ENCODE assay signal across 16 cellular contexts in genomic region chr10:120972259-120972658, GRCh38.
DNase-seq lines count a peak whose midpoint lies in the region; ATAC-seq and TF ChIP-seq lines count a peak whose summit lies in the region.
"Had no signal": no experiment of that assay in that cellular context is flagged by ENCODE, and none has a peak within 500 bp of the region (broad histone marks: within the 10 kb centered on the region; RNA-seq: fewer than 3 reads in every experiment).

No MANE protein-coding gene starts in this region.

- CTCF ChIA-PET in SK-N-SH (lab: Yijun Ruan, JAX), result no interaction called here

- no peak for DNase-seq in SK-N-SH
- DNase-seq in NCI-H446 treated with DMSO at 0.1 percent for 48 hours (lab: John Stamatoyannopoulos, UW), result peak; percentile 52
- no peak for DNase-seq in lower lobe of right lung
- no peak for DNase-seq in GM13977 (ENCODE audit: low spot score)
- DNase-seq: 8988T; ACHN; BE2C; C1 segment of cervical spinal cord; Calu3; CD4-positive, alpha-beta memory T cell; CD4-positive, CD25-positive, alpha-beta regulatory T cell; CD8-positive, alpha-beta memory T cell; GF-D8 had no signal

- no peak overlapping the region for H2AFZ ChIP-seq in SK-N-SH (ENCODE audit: low read depth)

- H3K4me1 ChIP-seq in SK-N-SH (ENCODE audit: control insufficient read depth in 1 of 2, insufficient read depth in 2 of 2, low read depth in 1 of 2, low read length in 1 of 2) (no peaks in the 10 kb centered on the region), lower lobe of right lung (peaks cover 12% of the 10 kb centered on the region)
- H3K4me1 ChIP-seq: BE2C had no signal

- TF ChIP-seq RAD21 in SK-N-SH (IDR thresholded peaks at IDR 0.05; ENCODE audit: low read length), result no peak

- no peaks in the 10 kb centered on the region for H3K27me3 ChIP-seq in SK-N-SH (ENCODE audit: insufficient read depth)
- H3K27me3 ChIP-seq in lower lobe of right lung (ENCODE audit: low read depth), result peaks cover 19% of the 10 kb centered on the region
- H3K27me3 ChIP-seq: BE2C had no signal

- H3K36me3 ChIP-seq in SK-N-SH (replicated peaks in 1 of 2; ENCODE audit: control insufficient read depth in 1 of 2, insufficient read depth in 2 of 2, low read length in 1 of 2) (no peaks in the 10 kb centered on the region), lower lobe of right lung (no peaks in the 10 kb centered on the region)
- H3K36me3 ChIP-seq: BE2C, BLaER1 had no signal

- POLR2A ChIA-PET in SK-N-SH (lab: Yijun Ruan, JAX), result no interaction called here

- H4K20me1 ChIP-seq in SK-N-SH (ENCODE audit: insufficient read depth), result no peaks in the 10 kb centered on the region
- H4K20me1 ChIP-seq: BLaER1 had no signal

- H3K9ac ChIP-seq in SK-N-SH, result no peak overlapping the region
- H3K9ac ChIP-seq: BLaER1 had no signal

- H3K9me2 ChIP-seq in SK-N-SH, result no peaks in the 10 kb centered on the region

- 5% methylated on average over 2 of the region's 2 CpGs for WGBS in SK-N-SH (ENCODE audit: low lambda C conversion rate)

- no peaks in the 10 kb centered on the region for H3K9me3 ChIP-seq in SK-N-SH
- H3K9me3 ChIP-seq in lower lobe of right lung, result no peaks in the 10 kb centered on the region

- TF ChIP-seq CTCF in SK-N-SH (IDR thresholded peaks at IDR 0.05), result no peak
- TF ChIP-seq CTCF in lower lobe of right lung (IDR thresholded peaks at IDR 0.05), result no peak
- no peak for TF ChIP-seq CTCF in GM13977 (IDR thresholded peaks at IDR 0.05; ENCODE audit: extremely low read depth, insufficient read depth, missing control alignments)

- TF ChIP-seq EP300 in SK-N-SH (IDR thresholded peaks at IDR 0.05; ENCODE audit: borderline replicate concordance in 1 of 2, low read depth in 1 of 2, low read length in 1 of 2), result no peak

- H3F3A ChIP-seq in SK-N-SH (replicated peaks; ENCODE audit: insufficient read depth), result no peaks in the 10 kb centered on the region

- H3K4me3 ChIP-seq in SK-N-SH (ENCODE audit: low read depth in 2 of 2, low read length in 1 of 2), result no peak overlapping the region
- H3K4me3 ChIP-seq in lower lobe of right lung, result no peak overlapping the region
- H3K4me3 ChIP-seq: BLaER1 had no signal

- H3K27ac ChIP-seq in SK-N-SH (ENCODE audit: low read depth in 2 of 2, low read length in 1 of 2) (no peak overlapping the region), lower lobe of right lung (peak overlapping the region; percentile 20)
- H3K27ac ChIP-seq: BLaER1 had no signal

- H3K79me2 ChIP-seq in SK-N-SH (ENCODE audit: insufficient read depth), result no peaks in the 10 kb centered on the region

- in situ Hi-C loops in GM13977 (cut with MboI; ENCODE audit: low pct_unique_long_range_greater_than_20kb, low sequenced_read_pairs, unreplicated experiment), result no loop called here

- ATAC-seq in SK-N-SH treated with all-trans-retinoic acid at 6 μM for 48 hours, result no peak
- ATAC-seq in lower lobe of right lung, result no peak
- no peak for ATAC-seq in GM19328 (IDR thresholded peaks at IDR 0.05; ENCODE audit: unreplicated experiment)

- intact Hi-C loops in lower lobe of right lung (cut with DNase I), result no loop called here

- no peak overlapping the region for H3K4me2 ChIP-seq in SK-N-SH

TF ChIP-seq in SK-N-SH treated with all-trans-retinoic acid at 6 μM for 48 hours, 23 proteins besides CTCF, POLR2A, EP300 and RAD21:
- TF ChIP-seq CSDC2 (CRISPR knock-in tag; IDR thresholded peaks at IDR 0.05), result no peak
- TF ChIP-seq ZNF8 (CRISPR knock-in tag; IDR thresholded peaks at IDR 0.05), result peak; percentile 71; the same call in 1 of the 2 replicates

TF ChIP-seq in SK-N-SH, 30 proteins besides CTCF, POLR2A, EP300 and RAD21:
- no peak for TF ChIP-seq RFX5 (IDR thresholded peaks at IDR 0.05; ENCODE audit: low read length)
- no peak for TF ChIP-seq EZH2phosphoT487 (IDR thresholded peaks at IDR 0.05; ENCODE audit: borderline replicate concordance, low read depth)
- TF ChIP-seq, protein P1, sequence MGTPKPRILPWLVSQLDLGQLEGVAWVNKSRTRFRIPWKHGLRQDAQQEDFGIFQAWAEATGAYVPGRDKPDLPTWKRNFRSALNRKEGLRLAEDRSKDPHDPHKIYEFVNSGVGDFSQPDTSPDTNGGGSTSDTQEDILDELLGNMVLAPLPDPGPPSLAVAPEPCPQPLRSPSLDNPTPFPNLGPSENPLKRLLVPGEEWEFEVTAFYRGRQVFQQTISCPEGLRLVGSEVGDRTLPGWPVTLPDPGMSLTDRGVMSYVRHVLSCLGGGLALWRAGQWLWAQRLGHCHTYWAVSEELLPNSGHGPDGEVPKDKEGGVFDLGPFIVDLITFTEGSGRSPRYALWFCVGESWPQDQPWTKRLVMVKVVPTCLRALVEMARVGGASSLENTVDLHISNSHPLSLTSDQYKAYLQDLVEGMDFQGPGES (IDR thresholded peaks at IDR 0.05; ENCODE audit: low read depth, low read length), result no peak
- no peak for TF ChIP-seq ELF1 (IDR thresholded peaks at IDR 0.05)
- TF ChIP-seq TCF12 (IDR thresholded peaks at IDR 0.05), result no peak
- TF ChIP-seq SIN3A (IDR thresholded peaks at IDR 0.05; ENCODE audit: borderline replicate concordance, low read depth, low read length), result no peak
- no peak for TF ChIP-seq FOXJ3 (CRISPR knock-in tag; IDR thresholded peaks at IDR 0.05)
- TF ChIP-seq NFIC (IDR thresholded peaks at IDR 0.05; ENCODE audit: borderline replicate concordance), result no peak
- no peak for TF ChIP-seq JUND (IDR thresholded peaks at IDR 0.05)
- TF ChIP-seq POLR2AphosphoS5 (IDR thresholded peaks at IDR 0.05; ENCODE audit: low read depth, low read length), result no peak
- TF ChIP-seq MXI1 (IDR thresholded peaks at IDR 0.05; ENCODE audit: low read depth, low read length), result no peak
